1 cellular context compared by ENCODE assay signal in the genomic region with DNA sequence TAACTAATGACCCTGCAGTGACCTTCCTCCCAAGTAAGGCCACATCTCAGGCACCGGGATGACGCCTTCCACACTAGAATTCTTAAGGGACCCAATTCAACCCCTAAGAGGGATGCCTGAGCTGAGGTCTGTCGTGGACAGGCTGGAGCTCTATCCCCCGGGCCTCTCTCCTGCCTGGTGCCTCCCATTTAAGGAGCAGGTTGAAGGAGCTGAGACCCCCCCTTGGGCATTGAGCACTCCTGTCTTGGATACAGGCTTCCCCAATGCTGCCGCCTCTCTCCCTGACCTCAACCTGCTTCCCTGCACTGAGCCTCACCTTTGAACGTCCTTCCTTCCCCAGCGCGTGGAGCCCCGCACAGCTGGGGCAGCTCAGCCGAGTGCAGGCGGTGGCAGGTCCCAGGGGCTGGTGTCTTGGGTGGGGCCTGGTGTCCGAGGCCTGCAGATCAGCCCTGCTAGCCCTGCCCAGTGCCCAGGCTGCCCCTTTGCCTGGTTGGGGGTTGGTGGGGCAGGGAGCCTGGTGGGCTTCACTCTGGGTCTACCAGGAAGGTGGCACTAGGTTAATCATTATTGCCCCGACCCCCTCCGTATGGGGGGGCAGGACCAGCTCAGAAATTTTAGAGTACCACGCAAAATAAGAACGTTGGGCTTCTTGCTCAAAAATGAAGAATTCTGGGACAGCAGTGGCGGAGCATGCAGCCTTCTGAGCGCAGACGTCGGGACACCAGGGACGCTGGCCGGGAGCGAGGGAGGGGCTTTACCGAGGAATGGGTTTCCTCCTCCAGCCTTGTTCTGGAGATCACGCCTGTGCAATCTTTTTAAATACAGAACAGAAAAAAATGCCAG.
TF ChIP-seq lines count a peak whose summit lies in the region.

No MANE protein-coding gene starts in this region.

TF ChIP-seq in HepG2, 621 proteins besides CTCF, POLR2A, EP300 and RAD21 (continued from another document):
- TF ChIP-seq, protein P1, sequence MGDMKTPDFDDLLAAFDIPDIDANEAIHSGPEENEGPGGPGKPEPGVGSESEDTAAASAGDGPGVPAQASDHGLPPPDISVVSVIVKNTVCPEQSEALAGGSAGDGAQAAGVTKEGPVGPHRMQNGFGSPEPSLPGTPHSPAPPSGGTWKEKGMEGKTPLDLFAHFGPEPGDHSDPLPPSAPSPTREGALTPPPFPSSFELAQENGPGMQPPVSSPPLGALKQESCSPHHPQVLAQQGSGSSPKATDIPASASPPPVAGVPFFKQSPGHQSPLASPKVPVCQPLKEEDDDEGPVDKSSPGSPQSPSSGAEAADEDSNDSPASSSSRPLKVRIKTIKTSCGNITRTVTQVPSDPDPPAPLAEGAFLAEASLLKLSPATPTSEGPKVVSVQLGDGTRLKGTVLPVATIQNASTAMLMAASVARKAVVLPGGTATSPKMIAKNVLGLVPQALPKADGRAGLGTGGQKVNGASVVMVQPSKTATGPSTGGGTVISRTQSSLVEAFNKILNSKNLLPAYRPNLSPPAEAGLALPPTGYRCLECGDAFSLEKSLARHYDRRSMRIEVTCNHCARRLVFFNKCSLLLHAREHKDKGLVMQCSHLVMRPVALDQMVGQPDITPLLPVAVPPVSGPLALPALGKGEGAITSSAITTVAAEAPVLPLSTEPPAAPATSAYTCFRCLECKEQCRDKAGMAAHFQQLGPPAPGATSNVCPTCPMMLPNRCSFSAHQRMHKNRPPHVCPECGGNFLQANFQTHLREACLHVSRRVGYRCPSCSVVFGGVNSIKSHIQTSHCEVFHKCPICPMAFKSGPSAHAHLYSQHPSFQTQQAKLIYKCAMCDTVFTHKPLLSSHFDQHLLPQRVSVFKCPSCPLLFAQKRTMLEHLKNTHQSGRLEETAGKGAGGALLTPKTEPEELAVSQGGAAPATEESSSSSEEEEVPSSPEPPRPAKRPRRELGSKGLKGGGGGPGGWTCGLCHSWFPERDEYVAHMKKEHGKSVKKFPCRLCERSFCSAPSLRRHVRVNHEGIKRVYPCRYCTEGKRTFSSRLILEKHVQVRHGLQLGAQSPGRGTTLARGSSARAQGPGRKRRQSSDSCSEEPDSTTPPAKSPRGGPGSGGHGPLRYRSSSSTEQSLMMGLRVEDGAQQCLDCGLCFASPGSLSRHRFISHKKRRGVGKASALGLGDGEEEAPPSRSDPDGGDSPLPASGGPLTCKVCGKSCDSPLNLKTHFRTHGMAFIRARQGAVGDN (CRISPR knock-in tag; IDR thresholded peaks at IDR 0.05), result 0 out of 2 replicates have a peak, but pooled peaks have one; percentile 9
- TF ChIP-seq KLF15 (CRISPR knock-in tag; IDR thresholded peaks at IDR 0.05; ENCODE audit: borderline replicate concordance), result no peak
- TF ChIP-seq ARNT2 (CRISPR knock-in tag; IDR thresholded peaks at IDR 0.05; ENCODE audit: low read depth), result no peak
- no peak for TF ChIP-seq ZC3H13 (CRISPR knock-in tag; IDR thresholded peaks at IDR 0.05)
- TF ChIP-seq NR2F1 (CRISPR knock-in tag; IDR thresholded peaks at IDR 0.05), result no peak
